In the genomic region with DNA sequence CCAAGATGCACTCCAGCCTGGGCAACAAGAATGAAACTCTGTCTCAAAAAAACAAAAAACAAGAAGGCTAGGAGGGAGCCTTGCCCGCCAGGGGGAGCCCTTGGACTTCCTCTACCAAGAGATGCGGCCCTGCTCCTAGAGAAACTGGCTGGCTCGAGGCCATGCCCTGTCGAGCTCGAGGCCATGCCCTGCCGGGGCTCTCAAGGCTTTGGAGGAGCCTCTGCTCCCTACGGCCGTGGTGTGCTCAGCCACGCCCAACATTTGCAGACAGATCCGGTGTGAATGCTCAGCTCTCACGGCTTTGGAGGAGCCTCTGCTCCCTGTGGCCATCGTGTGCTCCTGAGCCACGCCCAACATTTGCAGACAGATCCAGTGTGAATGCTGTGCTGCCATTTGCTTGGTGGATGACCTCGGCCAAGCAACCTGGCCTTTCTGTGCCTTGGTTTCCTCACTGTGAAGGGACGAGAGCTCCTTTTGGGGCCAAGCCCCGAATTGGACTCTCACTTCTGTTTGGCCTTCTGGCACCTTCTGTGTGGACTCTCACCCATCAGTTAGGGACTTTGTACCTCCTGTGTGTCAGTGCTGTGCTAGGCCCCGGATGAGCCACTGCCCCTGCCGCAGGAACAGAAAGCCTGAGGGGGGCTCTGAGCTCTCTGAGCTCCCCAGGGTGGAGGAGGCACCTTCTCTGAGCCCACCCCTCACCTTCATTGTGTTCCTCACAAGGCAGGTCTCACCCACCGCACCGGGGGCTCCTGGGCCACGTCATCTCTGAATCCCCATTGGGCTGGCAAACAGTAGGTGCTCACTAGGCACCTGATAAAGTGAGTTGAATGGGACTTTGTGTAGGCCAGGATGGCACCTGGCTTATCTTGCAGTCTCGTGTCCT, we compare ENCODE assay signal across 1 cellular context.
TF ChIP-seq lines count a peak whose summit lies in the region.

No MANE protein-coding gene starts in this region.

TF ChIP-seq in HepG2, 621 proteins besides CTCF, POLR2A, EP300 and RAD21 (continued from another document and continues in another):
- TF ChIP-seq, protein P1, sequence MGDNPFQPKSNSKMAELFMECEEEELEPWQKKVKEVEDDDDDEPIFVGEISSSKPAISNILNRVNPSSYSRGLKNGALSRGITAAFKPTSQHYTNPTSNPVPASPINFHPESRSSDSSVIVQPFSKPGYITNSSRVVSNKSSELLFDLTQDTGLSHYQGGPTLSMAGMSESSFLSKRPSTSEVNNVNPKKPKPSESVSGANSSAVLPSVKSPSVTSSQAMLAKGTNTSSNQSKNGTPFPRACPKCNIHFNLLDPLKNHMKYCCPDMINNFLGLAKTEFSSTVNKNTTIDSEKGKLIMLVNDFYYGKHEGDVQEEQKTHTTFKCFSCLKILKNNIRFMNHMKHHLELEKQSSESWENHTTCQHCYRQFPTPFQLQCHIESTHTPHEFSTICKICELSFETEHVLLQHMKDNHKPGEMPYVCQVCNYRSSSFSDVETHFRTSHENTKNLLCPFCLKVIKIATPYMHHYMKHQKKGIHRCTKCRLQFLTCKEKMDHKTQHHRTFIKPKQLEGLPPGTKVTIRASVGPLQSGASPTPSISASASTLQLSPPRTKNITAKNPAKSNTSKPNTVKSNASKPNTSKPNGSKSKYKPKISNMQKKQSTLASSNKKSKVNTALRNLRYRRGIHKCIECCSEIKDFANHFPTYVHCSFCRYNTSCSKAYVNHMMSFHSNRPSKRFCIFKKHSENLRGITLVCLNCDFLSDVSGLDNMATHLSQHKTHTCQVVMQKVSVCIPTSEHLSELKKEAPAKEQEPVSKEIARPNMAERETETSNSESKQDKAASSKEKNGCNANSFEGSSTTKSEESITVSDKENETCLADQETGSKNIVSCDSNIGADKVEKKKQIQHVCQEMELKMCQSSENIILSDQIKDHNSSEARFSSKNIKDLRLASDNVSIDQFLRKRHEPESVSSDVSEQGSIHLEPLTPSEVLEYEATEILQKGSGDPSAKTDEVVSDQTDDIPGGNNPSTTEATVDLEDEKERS (CRISPR knock-in tag; IDR thresholded peaks at IDR 0.05) = peak; percentile 97
- TF ChIP-seq HES4 (CRISPR knock-in tag; IDR thresholded peaks at IDR 0.05; ENCODE audit: borderline replicate concordance) = 0 out of 2 replicates have a peak, but pooled peaks have one; percentile 28
- TF ChIP-seq ARNT2 (CRISPR knock-in tag; IDR thresholded peaks at IDR 0.05; ENCODE audit: low read depth) = 0 out of 2 replicates have a peak, but pooled peaks have one; percentile 33
- no peak for TF ChIP-seq GTF3A (CRISPR knock-in tag; conservative IDR thresholded peaks at IDR 0.05)
- no peak for TF ChIP-seq ZNF777 (CRISPR knock-in tag; IDR thresholded peaks at IDR 0.05)
- TF ChIP-seq ZNF546 (CRISPR knock-in tag; conservative IDR thresholded peaks at IDR 0.05) = 0 out of 2 replicates have a peak, but pooled peaks have one; percentile 59
- TF ChIP-seq NCOR1 (IDR thresholded peaks at IDR 0.05; ENCODE audit: borderline replicate concordance, low read length) = peak; percentile 55; the same call in 1 of the 2 replicates
- no peak for TF ChIP-seq ZNF10 (CRISPR knock-in tag; IDR thresholded peaks at IDR 0.05; ENCODE audit: borderline replicate concordance, low read depth)
- TF ChIP-seq NFKB2 (CRISPR knock-in tag; IDR thresholded peaks at IDR 0.05; ENCODE audit: borderline replicate concordance) = peak; percentile 73; the same call in 1 of the 2 replicates
- peak; percentile 44; the same call in 1 of the 2 replicates for TF ChIP-seq TBX2 (CRISPR knock-in tag; IDR thresholded peaks at IDR 0.05; ENCODE audit: borderline replicate concordance)
- TF ChIP-seq HOXA7 (CRISPR knock-in tag; IDR thresholded peaks at IDR 0.05) = no peak
- peak; percentile 76 for TF ChIP-seq SMC3 (IDR thresholded peaks at IDR 0.05; ENCODE audit: low read length)
- TF ChIP-seq, protein P2, sequence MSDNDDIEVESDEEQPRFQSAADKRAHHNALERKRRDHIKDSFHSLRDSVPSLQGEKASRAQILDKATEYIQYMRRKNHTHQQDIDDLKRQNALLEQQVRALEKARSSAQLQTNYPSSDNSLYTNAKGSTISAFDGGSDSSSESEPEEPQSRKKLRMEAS (IDR thresholded peaks at IDR 0.05) = peak; percentile 98
- TF ChIP-seq, protein P3, sequence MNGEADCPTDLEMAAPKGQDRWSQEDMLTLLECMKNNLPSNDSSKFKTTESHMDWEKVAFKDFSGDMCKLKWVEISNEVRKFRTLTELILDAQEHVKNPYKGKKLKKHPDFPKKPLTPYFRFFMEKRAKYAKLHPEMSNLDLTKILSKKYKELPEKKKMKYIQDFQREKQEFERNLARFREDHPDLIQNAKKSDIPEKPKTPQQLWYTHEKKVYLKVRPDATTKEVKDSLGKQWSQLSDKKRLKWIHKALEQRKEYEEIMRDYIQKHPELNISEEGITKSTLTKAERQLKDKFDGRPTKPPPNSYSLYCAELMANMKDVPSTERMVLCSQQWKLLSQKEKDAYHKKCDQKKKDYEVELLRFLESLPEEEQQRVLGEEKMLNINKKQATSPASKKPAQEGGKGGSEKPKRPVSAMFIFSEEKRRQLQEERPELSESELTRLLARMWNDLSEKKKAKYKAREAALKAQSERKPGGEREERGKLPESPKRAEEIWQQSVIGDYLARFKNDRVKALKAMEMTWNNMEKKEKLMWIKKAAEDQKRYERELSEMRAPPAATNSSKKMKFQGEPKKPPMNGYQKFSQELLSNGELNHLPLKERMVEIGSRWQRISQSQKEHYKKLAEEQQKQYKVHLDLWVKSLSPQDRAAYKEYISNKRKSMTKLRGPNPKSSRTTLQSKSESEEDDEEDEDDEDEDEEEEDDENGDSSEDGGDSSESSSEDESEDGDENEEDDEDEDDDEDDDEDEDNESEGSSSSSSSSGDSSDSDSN (CRISPR knock-in tag; IDR thresholded peaks at IDR 0.05) = peak; percentile 71; the same call in 1 of the 2 replicates
- peak; percentile 59; the same call in 1 of the 2 replicates for TF ChIP-seq ZSCAN31 (CRISPR knock-in tag; IDR thresholded peaks at IDR 0.05; ENCODE audit: low read depth)
- TF ChIP-seq, protein P4, sequence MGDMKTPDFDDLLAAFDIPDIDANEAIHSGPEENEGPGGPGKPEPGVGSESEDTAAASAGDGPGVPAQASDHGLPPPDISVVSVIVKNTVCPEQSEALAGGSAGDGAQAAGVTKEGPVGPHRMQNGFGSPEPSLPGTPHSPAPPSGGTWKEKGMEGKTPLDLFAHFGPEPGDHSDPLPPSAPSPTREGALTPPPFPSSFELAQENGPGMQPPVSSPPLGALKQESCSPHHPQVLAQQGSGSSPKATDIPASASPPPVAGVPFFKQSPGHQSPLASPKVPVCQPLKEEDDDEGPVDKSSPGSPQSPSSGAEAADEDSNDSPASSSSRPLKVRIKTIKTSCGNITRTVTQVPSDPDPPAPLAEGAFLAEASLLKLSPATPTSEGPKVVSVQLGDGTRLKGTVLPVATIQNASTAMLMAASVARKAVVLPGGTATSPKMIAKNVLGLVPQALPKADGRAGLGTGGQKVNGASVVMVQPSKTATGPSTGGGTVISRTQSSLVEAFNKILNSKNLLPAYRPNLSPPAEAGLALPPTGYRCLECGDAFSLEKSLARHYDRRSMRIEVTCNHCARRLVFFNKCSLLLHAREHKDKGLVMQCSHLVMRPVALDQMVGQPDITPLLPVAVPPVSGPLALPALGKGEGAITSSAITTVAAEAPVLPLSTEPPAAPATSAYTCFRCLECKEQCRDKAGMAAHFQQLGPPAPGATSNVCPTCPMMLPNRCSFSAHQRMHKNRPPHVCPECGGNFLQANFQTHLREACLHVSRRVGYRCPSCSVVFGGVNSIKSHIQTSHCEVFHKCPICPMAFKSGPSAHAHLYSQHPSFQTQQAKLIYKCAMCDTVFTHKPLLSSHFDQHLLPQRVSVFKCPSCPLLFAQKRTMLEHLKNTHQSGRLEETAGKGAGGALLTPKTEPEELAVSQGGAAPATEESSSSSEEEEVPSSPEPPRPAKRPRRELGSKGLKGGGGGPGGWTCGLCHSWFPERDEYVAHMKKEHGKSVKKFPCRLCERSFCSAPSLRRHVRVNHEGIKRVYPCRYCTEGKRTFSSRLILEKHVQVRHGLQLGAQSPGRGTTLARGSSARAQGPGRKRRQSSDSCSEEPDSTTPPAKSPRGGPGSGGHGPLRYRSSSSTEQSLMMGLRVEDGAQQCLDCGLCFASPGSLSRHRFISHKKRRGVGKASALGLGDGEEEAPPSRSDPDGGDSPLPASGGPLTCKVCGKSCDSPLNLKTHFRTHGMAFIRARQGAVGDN (CRISPR knock-in tag; IDR thresholded peaks at IDR 0.05) = peak; percentile 100
- TF ChIP-seq ZNF274 (CRISPR knock-in tag; IDR thresholded peaks at IDR 0.05) = peak; percentile 50; the same call in 1 of the 2 replicates
- no peak for TF ChIP-seq ZNF354B (CRISPR knock-in tag; IDR thresholded peaks at IDR 0.05)
- peak; percentile 81; the same call in 1 of the 2 replicates for TF ChIP-seq ZNF430 (CRISPR knock-in tag; IDR thresholded peaks at IDR 0.05)
- TF ChIP-seq, protein P5, sequence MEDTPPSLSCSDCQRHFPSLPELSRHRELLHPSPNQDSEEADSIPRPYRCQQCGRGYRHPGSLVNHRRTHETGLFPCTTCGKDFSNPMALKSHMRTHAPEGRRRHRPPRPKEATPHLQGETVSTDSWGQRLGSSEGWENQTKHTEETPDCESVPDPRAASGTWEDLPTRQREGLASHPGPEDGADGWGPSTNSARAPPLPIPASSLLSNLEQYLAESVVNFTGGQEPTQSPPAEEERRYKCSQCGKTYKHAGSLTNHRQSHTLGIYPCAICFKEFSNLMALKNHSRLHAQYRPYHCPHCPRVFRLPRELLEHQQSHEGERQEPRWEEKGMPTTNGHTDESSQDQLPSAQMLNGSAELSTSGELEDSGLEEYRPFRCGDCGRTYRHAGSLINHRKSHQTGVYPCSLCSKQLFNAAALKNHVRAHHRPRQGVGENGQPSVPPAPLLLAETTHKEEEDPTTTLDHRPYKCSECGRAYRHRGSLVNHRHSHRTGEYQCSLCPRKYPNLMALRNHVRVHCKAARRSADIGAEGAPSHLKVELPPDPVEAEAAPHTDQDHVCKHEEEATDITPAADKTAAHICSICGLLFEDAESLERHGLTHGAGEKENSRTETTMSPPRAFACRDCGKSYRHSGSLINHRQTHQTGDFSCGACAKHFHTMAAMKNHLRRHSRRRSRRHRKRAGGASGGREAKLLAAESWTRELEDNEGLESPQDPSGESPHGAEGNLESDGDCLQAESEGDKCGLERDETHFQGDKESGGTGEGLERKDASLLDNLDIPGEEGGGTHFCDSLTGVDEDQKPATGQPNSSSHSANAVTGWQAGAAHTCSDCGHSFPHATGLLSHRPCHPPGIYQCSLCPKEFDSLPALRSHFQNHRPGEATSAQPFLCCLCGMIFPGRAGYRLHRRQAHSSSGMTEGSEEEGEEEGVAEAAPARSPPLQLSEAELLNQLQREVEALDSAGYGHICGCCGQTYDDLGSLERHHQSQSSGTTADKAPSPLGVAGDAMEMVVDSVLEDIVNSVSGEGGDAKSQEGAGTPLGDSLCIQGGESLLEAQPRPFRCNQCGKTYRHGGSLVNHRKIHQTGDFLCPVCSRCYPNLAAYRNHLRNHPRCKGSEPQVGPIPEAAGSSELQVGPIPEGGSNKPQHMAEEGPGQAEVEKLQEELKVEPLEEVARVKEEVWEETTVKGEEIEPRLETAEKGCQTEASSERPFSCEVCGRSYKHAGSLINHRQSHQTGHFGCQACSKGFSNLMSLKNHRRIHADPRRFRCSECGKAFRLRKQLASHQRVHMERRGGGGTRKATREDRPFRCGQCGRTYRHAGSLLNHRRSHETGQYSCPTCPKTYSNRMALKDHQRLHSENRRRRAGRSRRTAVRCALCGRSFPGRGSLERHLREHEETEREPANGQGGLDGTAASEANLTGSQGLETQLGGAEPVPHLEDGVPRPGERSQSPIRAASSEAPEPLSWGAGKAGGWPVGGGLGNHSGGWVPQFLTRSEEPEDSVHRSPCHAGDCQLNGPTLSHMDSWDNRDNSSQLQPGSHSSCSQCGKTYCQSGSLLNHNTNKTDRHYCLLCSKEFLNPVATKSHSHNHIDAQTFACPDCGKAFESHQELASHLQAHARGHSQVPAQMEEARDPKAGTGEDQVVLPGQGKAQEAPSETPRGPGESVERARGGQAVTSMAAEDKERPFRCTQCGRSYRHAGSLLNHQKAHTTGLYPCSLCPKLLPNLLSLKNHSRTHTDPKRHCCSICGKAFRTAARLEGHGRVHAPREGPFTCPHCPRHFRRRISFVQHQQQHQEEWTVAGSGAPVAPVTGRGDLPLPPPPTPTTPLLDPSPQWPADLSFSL (CRISPR knock-in tag; IDR thresholded peaks at IDR 0.05) = no peak
- TF ChIP-seq, protein P6, sequence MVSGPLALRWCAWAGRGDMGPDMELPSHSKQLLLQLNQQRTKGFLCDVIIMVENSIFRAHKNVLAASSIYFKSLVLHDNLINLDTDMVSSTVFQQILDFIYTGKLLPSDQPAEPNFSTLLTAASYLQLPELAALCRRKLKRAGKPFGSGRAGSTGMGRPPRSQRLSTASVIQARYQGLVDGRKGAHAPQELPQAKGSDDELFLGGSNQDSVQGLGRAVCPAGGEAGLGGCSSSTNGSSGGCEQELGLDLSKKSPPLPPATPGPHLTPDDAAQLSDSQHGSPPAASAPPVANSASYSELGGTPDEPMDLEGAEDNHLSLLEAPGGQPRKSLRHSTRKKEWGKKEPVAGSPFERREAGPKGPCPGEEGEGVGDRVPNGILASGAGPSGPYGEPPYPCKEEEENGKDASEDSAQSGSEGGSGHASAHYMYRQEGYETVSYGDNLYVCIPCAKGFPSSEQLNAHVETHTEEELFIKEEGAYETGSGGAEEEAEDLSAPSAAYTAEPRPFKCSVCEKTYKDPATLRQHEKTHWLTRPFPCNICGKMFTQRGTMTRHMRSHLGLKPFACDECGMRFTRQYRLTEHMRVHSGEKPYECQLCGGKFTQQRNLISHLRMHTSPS (CRISPR knock-in tag; IDR thresholded peaks at IDR 0.05; ENCODE audit: low read depth) = peak; percentile 86
- TF ChIP-seq ZNF768 (CRISPR knock-in tag; IDR thresholded peaks at IDR 0.05) = 0 out of 2 replicates have a peak, but pooled peaks have one; percentile 18
- peak; percentile 31; the same call in 1 of the 2 replicates for TF ChIP-seq KMT2A (CRISPR knock-in tag; IDR thresholded peaks at IDR 0.05)
- TF ChIP-seq FOXJ3 (CRISPR knock-in tag; IDR thresholded peaks at IDR 0.05; ENCODE audit: borderline replicate concordance) = peak; percentile 17; the same call in 1 of the 2 replicates
- TF ChIP-seq, protein P7, sequence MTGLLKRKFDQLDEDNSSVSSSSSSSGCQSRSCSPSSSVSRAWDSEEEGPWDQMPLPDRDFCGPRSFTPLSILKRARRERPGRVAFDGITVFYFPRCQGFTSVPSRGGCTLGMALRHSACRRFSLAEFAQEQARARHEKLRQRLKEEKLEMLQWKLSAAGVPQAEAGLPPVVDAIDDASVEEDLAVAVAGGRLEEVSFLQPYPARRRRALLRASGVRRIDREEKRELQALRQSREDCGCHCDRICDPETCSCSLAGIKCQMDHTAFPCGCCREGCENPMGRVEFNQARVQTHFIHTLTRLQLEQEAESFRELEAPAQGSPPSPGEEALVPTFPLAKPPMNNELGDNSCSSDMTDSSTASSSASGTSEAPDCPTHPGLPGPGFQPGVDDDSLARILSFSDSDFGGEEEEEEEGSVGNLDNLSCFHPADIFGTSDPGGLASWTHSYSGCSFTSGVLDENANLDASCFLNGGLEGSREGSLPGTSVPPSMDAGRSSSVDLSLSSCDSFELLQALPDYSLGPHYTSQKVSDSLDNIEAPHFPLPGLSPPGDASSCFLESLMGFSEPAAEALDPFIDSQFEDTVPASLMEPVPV (CRISPR knock-in tag; IDR thresholded peaks at IDR 0.05) = 0 out of 2 replicates have a peak, but pooled peaks have one; percentile 44
- TF ChIP-seq HNF4A (CRISPR knock-in tag; IDR thresholded peaks at IDR 0.05) = peak; percentile 56
- no peak; the same call in 1 of the 2 replicates for TF ChIP-seq NR2F6 (IDR thresholded peaks at IDR 0.05)
- peak; percentile 36; the same call in 1 of the 2 replicates for TF ChIP-seq NR2F6 (CRISPR knock-in tag; IDR thresholded peaks at IDR 0.05)
- no peak for TF ChIP-seq ZNF572 (CRISPR knock-in tag; IDR thresholded peaks at IDR 0.05)
- 0 out of 2 replicates have a peak, but pooled peaks have one; percentile 5 for TF ChIP-seq FOSL2 (CRISPR knock-in tag; IDR thresholded peaks at IDR 0.05)
- peak; percentile 59 for TF ChIP-seq IKZF4 (CRISPR knock-in tag; IDR thresholded peaks at IDR 0.05; ENCODE audit: borderline replicate concordance, low read depth, not compliant biosample characterization)
- TF ChIP-seq SSRP1 (CRISPR knock-in tag; IDR thresholded peaks at IDR 0.05) = 0 out of 2 replicates have a peak, but pooled peaks have one; percentile 60
- TF ChIP-seq ERF (CRISPR knock-in tag; IDR thresholded peaks at IDR 0.05) = peak; percentile 75
- peak; percentile 52; the same call in 1 of the 2 replicates for TF ChIP-seq ZMAT3 (CRISPR knock-in tag; conservative IDR thresholded peaks at IDR 0.05)
